8 cellular contexts compared by ENCODE assay signal in the genomic region with DNA sequence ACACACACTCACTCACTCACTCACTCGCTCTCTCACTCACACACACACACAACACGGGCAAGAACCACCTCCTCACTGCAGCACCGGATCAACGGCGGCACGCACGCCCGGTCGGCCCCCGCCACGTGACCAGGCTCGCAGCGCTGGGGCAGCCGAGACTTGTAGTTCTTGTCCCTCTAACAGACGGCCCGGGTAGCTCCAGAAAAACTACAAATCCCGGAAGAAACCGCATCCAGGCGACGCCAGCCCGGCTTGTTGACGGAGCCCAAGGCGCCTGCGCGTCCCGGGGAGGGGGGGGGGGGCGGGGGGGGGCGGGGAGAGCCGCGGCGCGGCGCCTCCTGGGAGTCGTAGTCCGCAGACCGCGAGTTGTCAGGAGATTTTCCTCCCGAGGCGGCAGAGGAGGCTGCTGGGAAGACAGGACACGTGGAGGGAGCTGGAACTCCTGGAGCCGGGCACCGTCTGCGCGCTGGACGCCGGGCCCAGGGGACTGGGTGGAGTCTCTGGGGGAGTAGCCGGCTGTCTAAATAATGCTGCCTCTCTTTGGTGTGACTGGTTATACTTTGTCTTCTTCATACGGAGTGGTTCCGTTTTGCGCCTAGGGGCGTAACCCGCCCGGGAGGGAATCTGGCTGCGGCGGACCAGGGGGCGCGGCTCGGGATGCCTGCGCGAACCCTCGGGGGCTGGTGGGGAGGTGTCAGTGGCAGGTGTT. TPM values are rescaled to one million over a fixed set of nuclear protein-coding genes. Genes with fewer than 3 reads are reported as not detected.
DNase-seq lines count a peak whose midpoint lies in the region; FAIRE-seq and TF ChIP-seq lines count a peak whose summit lies in the region.

A gene with protein sequence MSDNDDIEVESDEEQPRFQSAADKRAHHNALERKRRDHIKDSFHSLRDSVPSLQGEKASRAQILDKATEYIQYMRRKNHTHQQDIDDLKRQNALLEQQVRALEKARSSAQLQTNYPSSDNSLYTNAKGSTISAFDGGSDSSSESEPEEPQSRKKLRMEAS (minus strand): TSS at position 77 of the 709 bp plus-strand sequence. CDS start 178 bp downstream, outside the sequence.

- TF ChIP-seq CTCF in fibroblast of the aortic adventitia (IDR thresholded peaks at IDR 0.05; ENCODE audit: insufficient read depth, low read length), result no peak
- TF ChIP-seq CTCF in nephron (IDR thresholded peaks at IDR 0.05; ENCODE audit: unreplicated experiment in 3 of 3), result no peak

- peak within 1 kb of the TSS; percentile 65 to 92 (median 86) for H3K27ac Mint-ChIP-seq in nephron
- peak within 1 kb of the TSS; percentile 96 for H3K27ac Mint-ChIP-seq in stimulated activated naive CD8-positive, alpha-beta T cell treated with anti-CD3 and anti-CD28 coated beads, Interleukin-15, Interleukin-2, amounts not matched to agents 100 ng/mL and 50 ng/mL, for 24 hours

- H3K4me1 Mint-ChIP-seq in nephron, result peaks cover 11% of the 10 kb centered on the region
- H3K4me1 Mint-ChIP-seq in stimulated activated naive CD8-positive, alpha-beta T cell treated with anti-CD3 and anti-CD28 coated beads, Interleukin-15, Interleukin-2, amounts not matched to agents 100 ng/mL and 50 ng/mL, for 24 hours (ENCODE audit: low read depth), result peaks cover 41% of the 10 kb centered on the region

- peak within 1 kb of the TSS; percentile 80 for H3K4me3 ChIP-seq in fibroblast of the aortic adventitia (ENCODE audit: low read depth, low read length)

- H3K27me3 Mint-ChIP-seq in nephron (ENCODE audit: low read depth), result peaks cover 17% of the 10 kb centered on the region
- H3K27me3 Mint-ChIP-seq in stimulated activated naive CD8-positive, alpha-beta T cell treated with anti-CD3 and anti-CD28 coated beads, Interleukin-15, Interleukin-2, amounts not matched to agents 100 ng/mL and 50 ng/mL, for 24 hours, result no peaks in the 10 kb centered on the region

- H3K9me3 Mint-ChIP-seq in nephron, result no peaks in the 10 kb centered on the region
- no peaks in the 10 kb centered on the region for H3K9me3 Mint-ChIP-seq in stimulated activated naive CD8-positive, alpha-beta T cell treated with anti-CD3 and anti-CD28 coated beads, Interleukin-15, Interleukin-2, amounts not matched to agents 100 ng/mL and 50 ng/mL, for 24 hours

- TF ChIP-seq POLR2A in H54 (IDR thresholded peaks at IDR 0.05; ENCODE audit: low read depth, low read length), result peak; percentile 70

- DNase-seq in EL, result peak; percentile 99
- DNase-seq in H54 (ENCODE audit: insufficient read length, low spot score), result peak; percentile 95
- DNase-seq in M059J (ENCODE audit: low read depth), result peak; percentile 98
- DNase-seq in SHP77 (lab: John Stamatoyannopoulos, UW), result peak; percentile 96 to 99
- DNase-seq in activated effector memory CD4-positive, alpha-beta T cell treated with anti-CD3 and anti-CD28 coated beads, Interleukin-2, amount 50 U/mL, for 16 hours, result peak; percentile 100
- DNase-seq in fibroblast of the aortic adventitia (ENCODE audit: low read depth), result peak; percentile 99

- peak within 1 kb of the TSS; percentile 85 to 94 (median 91) for H3K4me3 Mint-ChIP-seq in nephron
- peak within 1 kb of the TSS; percentile 95 for H3K4me3 Mint-ChIP-seq in stimulated activated naive CD8-positive, alpha-beta T cell treated with anti-CD3 and anti-CD28 coated beads, Interleukin-15, Interleukin-2, amounts not matched to agents 100 ng/mL and 50 ng/mL, for 24 hours

- H3K36me3 Mint-ChIP-seq in nephron (ENCODE audit: low read depth), result peaks cover 4% of the 10 kb centered on the region
- peaks cover 29% of the 10 kb centered on the region for H3K36me3 Mint-ChIP-seq in stimulated activated naive CD8-positive, alpha-beta T cell treated with anti-CD3 and anti-CD28 coated beads, Interleukin-15, Interleukin-2, amounts not matched to agents 100 ng/mL and 50 ng/mL, for 24 hours (ENCODE audit: low read depth)

- peak; percentile 97 for FAIRE-seq in H54 (lab: Jason Lieb, UNC)

RNA-seq across cellular contexts. Expression of the gene that starts here (rescaled TPM):
- total RNA-seq in M059J (2014; rRNA removed; shearing (Covaris generic)), result 47.1 and 50.4 TPM in 2 replicates
- total RNA-seq in fibroblast of the aortic adventitia (ENCODE audit: low replicate concordance), result 61.0 and 69.3 TPM in 2 replicates

Comparison
In these comparisons a context has a peak if more than half of its experiments do, and no peak if none do; other contexts are left out.
1. Peak in every context shown above with its lines: DNase-seq and H3K4me3 ChIP-seq.